Comparison of ENCODE assay signal across 21 cellular contexts in the genomic region with DNA sequence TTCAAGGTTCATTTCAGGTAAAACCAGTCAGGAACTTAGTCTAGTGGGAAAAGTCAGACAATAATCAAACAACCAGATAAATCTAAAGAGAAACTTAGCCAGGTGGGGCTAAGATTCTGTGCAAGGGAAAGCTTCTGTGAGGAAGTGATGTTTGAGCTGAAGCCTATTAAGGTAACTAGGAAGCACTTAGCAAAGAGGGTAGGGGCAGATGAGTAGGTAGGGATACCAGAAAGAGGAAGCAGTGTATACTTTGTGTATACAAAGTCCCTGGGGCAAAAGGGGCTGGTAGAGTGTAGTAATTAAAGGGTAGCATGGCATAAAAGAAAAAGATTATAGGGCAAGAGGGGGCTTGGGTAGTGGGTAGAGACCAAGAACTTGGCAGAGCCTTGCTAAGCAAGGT. TPM values are rescaled to one million over a fixed set of nuclear protein-coding genes. Genes with fewer than 3 reads are reported as not detected.
A peak's percentile ranks its signal among the peaks of the same experiment; 100 is the strongest.
DNase-seq lines count a peak whose midpoint lies in the region; ATAC-seq and TF ChIP-seq lines count a peak whose summit lies in the region.
"Had no signal": no experiment of that assay in that cellular context is flagged by ENCODE, and none has a peak within 500 bp of the region (broad histone marks: within the 10 kb centered on the region; RNA-seq: fewer than 3 reads in every experiment).

No MANE protein-coding gene starts in this region.

- peak overlapping the region; percentile 52; the same call in 1 of the 2 replicates for H3K9ac ChIP-seq in Karpas-422 (ENCODE audit: low read length)
- H3K9ac ChIP-seq: parathyroid adenoma had no signal

- CTCF ChIA-PET in activated CD8-positive, alpha-beta memory T cell treated with anti-CD3 and anti-CD28 coated beads, Interleukin-2, amount 10 ng/mL, durations not matched to agents 7 days and 5 days (lab: Charles Lee), result interaction anchor here (1.1 to 3.7 kb wide), 4 partner anchors 15 to 106 kb away, joined by 3 to 13 read pairs (median 8); a partner anchor contains a TSS
- CTCF ChIA-PET in naive thymus-derived CD4-positive, alpha-beta T cell (lab: Charles Lee), result interaction anchor here (0.9 kb wide), 1 partner anchor 111 kb away, joined by 3 read pairs; no protein-coding TSS in a partner anchor

- intact Hi-C loops in naive thymus-derived CD4-positive, alpha-beta T cell (cut with micrococcal nuclease), result no loop called here

- no peak for DNase-seq in activated CD8-positive, alpha-beta memory T cell treated with anti-CD3 and anti-CD28 coated beads, Interleukin-2, amount 10 ng/mL, durations not matched to agents 7 days and 5 days
- no peak for DNase-seq in activated CD8-positive, alpha-beta memory T cell treated with anti-CD3 and anti-CD28 coated beads, Interleukin-2, amount 50 U/mL, for 48 hours
- DNase-seq in Karpas-422 (peak; percentile 88), NCI-H774 (lab: John Stamatoyannopoulos, UW) (no peak), endothelial cell (ENCODE audit: low spot score) (no peak), NCI-H345 treated with DMSO at 0.1 percent for 48 hours (lab: John Stamatoyannopoulos, UW; ENCODE audit: unreplicated experiment) (no peak)
- DNase-seq in naive thymus-derived CD4-positive, alpha-beta T cell, result no peak
- DNase-seq: activated CD4-positive, alpha-beta T cell treated with anti-CD3 and anti-CD28 coated beads, Interleukin-2, amount 50 U/mL, for 4 hours; HCEC 1CT; kidney glomerular epithelial cell; mucosa of descending colon; NCI-H1105; NCI-H2227 treated with DMSO at 0.1 percent for 48 hours; stimulated activated naive CD4-positive, alpha-beta T cell treated with Interleukin-2 at 50 U/mL for 16 hours had no signal

- H3K27me3 Mint-ChIP-seq in activated CD8-positive, alpha-beta memory T cell treated with anti-CD3 and anti-CD28 coated beads, Interleukin-2, amount 10 ng/mL, durations not matched to agents 7 days and 5 days, result no peaks in the 10 kb centered on the region
- H3K27me3 Mint-ChIP-seq in naive thymus-derived CD4-positive, alpha-beta T cell, result no peaks in the 10 kb centered on the region
- peaks cover 6% of the 10 kb centered on the region for H3K27me3 Mint-ChIP-seq in endothelial cell (ENCODE audit: unreplicated experiment)
- H3K27me3 Mint-ChIP-seq: dendritic cell treated with granulocyte-macrophage colony-stimulating factor and Interleukin-4, amounts not matched to agents 40 ng/mL and 50 ng/mL, for 4 days had no signal

- H3K4me1 ChIP-seq in Karpas-422 (ENCODE audit: low read length), result peaks cover 54% of the 10 kb centered on the region
- peaks cover 16 to 18% of the 10 kb centered on the region in 2 donors for H3K4me1 ChIP-seq in naive thymus-derived CD4-positive, alpha-beta T cell (ENCODE audit: control insufficient read depth in 2 of 2, insufficient read depth in 2 of 2, low read length in 2 of 2)

- H3K9me3 Mint-ChIP-seq in activated CD8-positive, alpha-beta memory T cell treated with anti-CD3 and anti-CD28 coated beads, Interleukin-2, amount 10 ng/mL, durations not matched to agents 7 days and 5 days (ENCODE audit: low read depth), result no peaks in the 10 kb centered on the region
- H3K9me3 Mint-ChIP-seq in naive thymus-derived CD4-positive, alpha-beta T cell, result no peaks in the 10 kb centered on the region
- H3K9me3 Mint-ChIP-seq in endothelial cell (ENCODE audit: unreplicated experiment), result no peaks in the 10 kb centered on the region
- H3K9me3 Mint-ChIP-seq: activated T-helper 1 cell treated with anti-CD3 and anti-CD28 coated beads, Interleukin-12 subunit alpha, Interleukin-12 subunit beta, Interleukin-2, Interleukin-4 antibody, amounts not matched to agents 30 ng/mL and 10 ng/mL and 1 ng/mL, durations not matched to agents 14 hours and 24 hours and 36 hours; dendritic cell treated with granulocyte-macrophage colony-stimulating factor and Interleukin-4, amounts not matched to agents 40 ng/mL and 50 ng/mL, for 4 days had no signal

- no peaks in the 10 kb centered on the region for H3K9me3 ChIP-seq in Karpas-422 (ENCODE audit: low read length)
- no peaks in the 10 kb centered on the region for H3K9me3 ChIP-seq in naive thymus-derived CD4-positive, alpha-beta T cell (ENCODE audit: control insufficient read depth in 2 of 3, low read length in 3 of 3)
- H3K9me3 ChIP-seq: mucosa of descending colon had no signal

- no peak overlapping the region for H3K4me3 Mint-ChIP-seq in activated CD8-positive, alpha-beta memory T cell treated with anti-CD3 and anti-CD28 coated beads, Interleukin-2, amount 10 ng/mL, durations not matched to agents 7 days and 5 days
- H3K4me3 Mint-ChIP-seq in naive thymus-derived CD4-positive, alpha-beta T cell, result peak overlapping the region in 1 of 10 donors; percentile 31
- no peak overlapping the region for H3K4me3 Mint-ChIP-seq in endothelial cell (ENCODE audit: unreplicated experiment)
- H3K4me3 Mint-ChIP-seq: activated T-helper 1 cell treated with anti-CD3 and anti-CD28 coated beads, Interleukin-12 subunit alpha, Interleukin-12 subunit beta, Interleukin-2, Interleukin-4 antibody, amounts not matched to agents 30 ng/mL and 10 ng/mL and 1 ng/mL, durations not matched to agents 14 hours and 24 hours and 36 hours; dendritic cell treated with granulocyte-macrophage colony-stimulating factor and Interleukin-4, amounts not matched to agents 40 ng/mL and 50 ng/mL, for 4 days had no signal

- peak overlapping the region; percentile 71 for H3K4me2 ChIP-seq in Karpas-422 (ENCODE audit: low read depth, low read length, poor library complexity, severe bottlenecking)
- H3K4me2 ChIP-seq: hepatocyte had no signal

- H4K20me1 ChIP-seq in Karpas-422 (ENCODE audit: insufficient read depth, low read depth, low read length), result no peaks in the 10 kb centered on the region

- no peak for TF ChIP-seq CTCF in endothelial cell (IDR thresholded peaks at IDR 0.05; ENCODE audit: unreplicated experiment)

- H3K4me3 ChIP-seq in Karpas-422 (ENCODE audit: low read length), result peak overlapping the region; percentile 45
- no peak overlapping the region for H3K4me3 ChIP-seq in naive thymus-derived CD4-positive, alpha-beta T cell (ENCODE audit: low read length)
- H3K4me3 ChIP-seq: hepatocyte, mucosa of descending colon, skin epidermis had no signal

- H3K27me3 ChIP-seq in Karpas-422 (ENCODE audit: low read length), result no peaks in the 10 kb centered on the region
- no peaks in the 10 kb centered on the region for H3K27me3 ChIP-seq in naive thymus-derived CD4-positive, alpha-beta T cell (ENCODE audit: control insufficient read depth in 2 of 2, insufficient read depth in 2 of 2, low read length in 2 of 2)
- H3K27me3 ChIP-seq: hepatocyte had no signal

- no peaks in the 10 kb centered on the region for H3K9me2 ChIP-seq in Karpas-422 (replicated peaks; ENCODE audit: insufficient read depth, low read length)

- peak overlapping the region; percentile 39 for H3K27ac Mint-ChIP-seq in activated CD8-positive, alpha-beta memory T cell treated with anti-CD3 and anti-CD28 coated beads, Interleukin-2, amount 10 ng/mL, durations not matched to agents 7 days and 5 days
- peak overlapping the region in 7 of 9 donors; percentile 7 to 80 (median 18) for H3K27ac Mint-ChIP-seq in naive thymus-derived CD4-positive, alpha-beta T cell
- no peak overlapping the region for H3K27ac Mint-ChIP-seq in endothelial cell (ENCODE audit: unreplicated experiment)
- H3K27ac Mint-ChIP-seq: activated T-helper 1 cell treated with anti-CD3 and anti-CD28 coated beads, Interleukin-12 subunit alpha, Interleukin-12 subunit beta, Interleukin-2, Interleukin-4 antibody, amounts not matched to agents 30 ng/mL and 10 ng/mL and 1 ng/mL, durations not matched to agents 14 hours and 24 hours and 36 hours; dendritic cell treated with granulocyte-macrophage colony-stimulating factor and Interleukin-4, amounts not matched to agents 40 ng/mL and 50 ng/mL, for 4 days had no signal

- H3K79me2 ChIP-seq in Karpas-422 (ENCODE audit: low read length), result no peaks in the 10 kb centered on the region
- H3K79me2 ChIP-seq: hepatocyte, parathyroid adenoma had no signal

- H3K27ac ChIP-seq in Karpas-422 (ENCODE audit: low read length), result peak overlapping the region; percentile 82
- H3K27ac ChIP-seq in naive thymus-derived CD4-positive, alpha-beta T cell (ENCODE audit: low read depth, low read length), result no peak overlapping the region
- H3K27ac ChIP-seq: hepatocyte, parathyroid adenoma had no signal

- TF ChIP-seq POLR2A in Raji (IDR thresholded peaks at IDR 0.05; ENCODE audit: insufficient read depth, low read depth, low read length), result 0 out of 2 replicates have a peak, but pooled peaks have one; percentile 22

- peaks cover 5% of the 10 kb centered on the region for H3K36me3 Mint-ChIP-seq in activated CD8-positive, alpha-beta memory T cell treated with anti-CD3 and anti-CD28 coated beads, Interleukin-2, amount 10 ng/mL, durations not matched to agents 7 days and 5 days
- H3K36me3 Mint-ChIP-seq in naive thymus-derived CD4-positive, alpha-beta T cell, result peaks cover 0 to 8% (median 0%) of the 10 kb centered on the region in 5 donors
- H3K36me3 Mint-ChIP-seq in endothelial cell (ENCODE audit: low read depth, unreplicated experiment), result peaks cover 11% of the 10 kb centered on the region

- peaks cover 34% of the 10 kb centered on the region for H3K4me1 Mint-ChIP-seq in activated CD8-positive, alpha-beta memory T cell treated with anti-CD3 and anti-CD28 coated beads, Interleukin-2, amount 10 ng/mL, durations not matched to agents 7 days and 5 days
- H3K4me1 Mint-ChIP-seq in naive thymus-derived CD4-positive, alpha-beta T cell, result peaks cover 22 to 43% (median 34%) of the 10 kb centered on the region in 7 donors
- H3K4me1 Mint-ChIP-seq in endothelial cell (ENCODE audit: unreplicated experiment), result peaks cover 23% of the 10 kb centered on the region

- no peak for ATAC-seq in activated CD8-positive, alpha-beta memory T cell treated with anti-CD3 and anti-CD28 coated beads, Interleukin-2, amount 10 ng/mL, durations not matched to agents 7 days and 5 days
- ATAC-seq in naive thymus-derived CD4-positive, alpha-beta T cell, result no peak
- ATAC-seq: mucosa of descending colon had no signal

- POLR2A ChIA-PET in naive thymus-derived CD4-positive, alpha-beta T cell (lab: Charles Lee), result interaction anchor here (1.0 kb wide), 1 partner anchor 10 kb away, joined by 3 read pairs; no protein-coding TSS in a partner anchor

- no peaks in the 10 kb centered on the region for H3K36me3 ChIP-seq in Karpas-422 (ENCODE audit: insufficient read depth, low read length)
- no peaks in the 10 kb centered on the region for H3K36me3 ChIP-seq in naive thymus-derived CD4-positive, alpha-beta T cell (ENCODE audit: control insufficient read depth in 2 of 3, insufficient read depth in 3 of 3, low read length in 3 of 3)

- peak overlapping the region; percentile 96 for H2AFZ ChIP-seq in Karpas-422 (ENCODE audit: low read length)
- H2AFZ ChIP-seq: hepatocyte, parathyroid adenoma had no signal

RNA-seq across cellular contexts. Expression of a gene that starts 3.6 kb away (rescaled TPM):
- total RNA-seq in activated CD8-positive, alpha-beta memory T cell treated with anti-CD3 and anti-CD28 coated beads, Interleukin-2, amount 10 ng/mL, durations not matched to agents 7 days and 5 days, result 1 to 10 TPM; 5.8 to 6.2 TPM
- 4.6 and 7.7 TPM in 2 replicates for total RNA-seq in Karpas-422 (2014; rRNA removed; shearing (Covaris generic); ENCODE audit: low replicate concordance)
- total RNA-seq in naive thymus-derived CD4-positive, alpha-beta T cell, result 1 to 10 TPM; 4.4 to 7.6 (median 5.8) TPM
- polyA plus RNA-seq in naive thymus-derived CD4-positive, alpha-beta T cell, result 1 to 10 TPM; 4.6 to 6.6 TPM
- 7.6 TPM for total RNA-seq in endothelial cell (ENCODE audit: unreplicated experiment)

RNA-seq across cellular contexts. Expression of a gene that starts 12.6 kb away (rescaled TPM):
- 10 to 100 TPM in 1 of 2 experiments, 1 to 10 TPM in 1; 6.3 to 10.9 TPM for total RNA-seq in activated CD8-positive, alpha-beta memory T cell treated with anti-CD3 and anti-CD28 coated beads, Interleukin-2, amount 10 ng/mL, durations not matched to agents 7 days and 5 days
- total RNA-seq in Karpas-422 (2014; rRNA removed; shearing (Covaris generic); ENCODE audit: low replicate concordance), result 0.78 and 2.3 TPM in 2 replicates
- total RNA-seq in naive thymus-derived CD4-positive, alpha-beta T cell, result 1 to 10 TPM in 2 of 5 experiments, under 1 TPM in 3; 0.58 to 4.9 (median 0.97) TPM
- under 1 TPM in 1 of 2 donors, not detected in 1; 0.26 TPM for polyA plus RNA-seq in naive thymus-derived CD4-positive, alpha-beta T cell
- total RNA-seq in endothelial cell (ENCODE audit: unreplicated experiment), result 7.3 TPM

RNA-seq across cellular contexts. Expression of a gene that starts 17.8 kb away (rescaled TPM):
- 10 to 100 TPM; 51.7 to 61.1 TPM for total RNA-seq in activated CD8-positive, alpha-beta memory T cell treated with anti-CD3 and anti-CD28 coated beads, Interleukin-2, amount 10 ng/mL, durations not matched to agents 7 days and 5 days
- total RNA-seq in Karpas-422 (2014; rRNA removed; shearing (Covaris generic); ENCODE audit: low replicate concordance), result 28.8 and 31.0 TPM in 2 replicates
- 10 to 100 TPM in 3 of 5 experiments, under 1 TPM in 2; 0.60 to 70.6 (median 12.8) TPM for total RNA-seq in naive thymus-derived CD4-positive, alpha-beta T cell
- polyA plus RNA-seq in naive thymus-derived CD4-positive, alpha-beta T cell, result under 1 TPM; 0.25 to 0.80 TPM
- 0.38 TPM for total RNA-seq in endothelial cell (ENCODE audit: unreplicated experiment)
- total RNA-seq: astrocyte, hepatocyte had no signal

RNA-seq across cellular contexts. Expression of a gene that starts 24.4 kb away (rescaled TPM):
- total RNA-seq in activated CD8-positive, alpha-beta memory T cell treated with anti-CD3 and anti-CD28 coated beads, Interleukin-2, amount 10 ng/mL, durations not matched to agents 7 days and 5 days, result 1 to 10 TPM; 1.9 to 2.5 TPM
- not detected in 2 replicates for total RNA-seq in Karpas-422 (2014; rRNA removed; shearing (Covaris generic); ENCODE audit: low replicate concordance)
- 1 to 10 TPM in 1 of 5 experiments, not detected in 4; 4.7 TPM for total RNA-seq in naive thymus-derived CD4-positive, alpha-beta T cell
- polyA plus RNA-seq in naive thymus-derived CD4-positive, alpha-beta T cell, result not detected
- total RNA-seq in endothelial cell (ENCODE audit: unreplicated experiment), result not detected
- total RNA-seq: astrocyte had no signal

RNA-seq across cellular contexts. Expression of a gene that starts 31.8 kb away (rescaled TPM):
- total RNA-seq in activated CD8-positive, alpha-beta memory T cell treated with anti-CD3 and anti-CD28 coated beads, Interleukin-2, amount 10 ng/mL, durations not matched to agents 7 days and 5 days, result 10 to 100 TPM in 1 of 2 experiments, 1 to 10 TPM in 1; 9.2 to 25.7 TPM
- 6.0 and 9.0 TPM in 2 replicates for total RNA-seq in Karpas-422 (2014; rRNA removed; shearing (Covaris generic); ENCODE audit: low replicate concordance)
- 1 to 10 TPM; 2.2 to 9.7 (median 4.9) TPM for total RNA-seq in naive thymus-derived CD4-positive, alpha-beta T cell
- polyA plus RNA-seq in naive thymus-derived CD4-positive, alpha-beta T cell, result 1 to 10 TPM; 3.8 to 6.8 TPM
- total RNA-seq in endothelial cell (ENCODE audit: unreplicated experiment), result 69.6 TPM
